In genomic region chr18:77148289-77148688, GRCh38 we compare ENCODE assay signal across 17 cellular contexts.
"Had no signal": no experiment of that assay in that cellular context is flagged by ENCODE, and none has a peak within 500 bp of the region (broad histone marks: within the 10 kb centered on the region; RNA-seq: fewer than 3 reads in every experiment).

No MANE protein-coding gene starts in this region.

- DNase-seq: activated CD4-positive, CD25-positive, alpha-beta regulatory T cell treated with anti-CD3 and anti-CD28 coated beads, Interleukin-2, amount 50 U/mL, for 72 hours; activated effector memory CD4-positive, alpha-beta T cell treated with Interleukin-2 at 50 U/mL for 16 hours; activated naive CD4-positive, alpha-beta T cell treated with anti-CD3 and anti-CD28 coated beads, Interleukin-2, amount 50 U/mL, for 16 hours; brain microvascular endothelial cell; caudate nucleus; effector CD8-positive, alpha-beta T cell; naive thymus-derived CD4-positive, alpha-beta T cell; retina; stimulated activated CD4-positive, alpha-beta T cell treated with anti-CD3 and anti-CD28 coated beads, Interleukin-15, amount 100 ng/mL, for 24 hours; stimulated activated naive CD4-positive, alpha-beta T cell treated with Interleukin-2 at 50 U/mL for 16 hours; substantia nigra; thyroid gland; upper lobe of right lung had no signal

- H3K27me3 Mint-ChIP-seq: naive thymus-derived CD4-positive, alpha-beta T cell; T-cell had no signal

- H3K4me3 Mint-ChIP-seq: T-helper 2 cell treated with Interferon-gamma antibody and Interleukin-4, amounts not matched to agents 5 μg/mL and 100 μg/mL, for 36 hours had no signal

- ATAC-seq: foreskin keratinocyte, SK-N-SH treated with all-trans-retinoic acid at 6 μM for 48 hours had no signal
